Comparison of ENCODE assay signal across 20 cellular contexts in the genomic region with DNA sequence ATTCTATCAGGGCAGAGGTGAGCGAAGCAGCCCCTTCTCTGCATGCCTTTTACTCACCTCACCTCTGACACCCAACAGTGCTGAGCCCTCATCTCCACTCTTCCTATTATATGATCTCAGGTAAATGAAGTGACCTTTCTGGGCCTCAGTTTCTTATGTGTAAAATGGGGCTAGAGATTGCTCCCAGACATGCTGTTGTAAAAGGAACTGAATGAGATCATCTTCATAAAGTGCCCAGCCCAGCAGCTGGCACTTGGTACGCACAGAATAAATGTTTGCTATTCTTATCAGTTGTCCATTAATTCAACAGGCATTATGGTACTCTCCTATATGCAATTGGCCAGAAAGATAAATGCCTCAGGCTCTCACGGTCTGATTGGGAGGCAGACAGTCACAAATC. TPM values are rescaled to one million over a fixed set of nuclear protein-coding genes. Genes with fewer than 3 reads are reported as not detected.
DNase-seq lines count a peak whose midpoint lies in the region; ATAC-seq, FAIRE-seq and TF ChIP-seq lines count a peak whose summit lies in the region.
"Had no signal": no experiment of that assay in that cellular context is flagged by ENCODE, and none has a peak within 500 bp of the region (broad histone marks: within the 10 kb centered on the region; RNA-seq: fewer than 3 reads in every experiment).

No MANE protein-coding gene starts in this region.

- H3K36me3 ChIP-seq in right atrium auricular region: peaks cover 4% of the 10 kb centered on the region
- peaks cover 0 to 3% of the 10 kb centered on the region in 2 experiments for H3K36me3 ChIP-seq in endothelial cell of umbilical vein (ENCODE audit: control insufficient read depth in 2 of 2, extremely low read depth in 1 of 2, insufficient read depth in 2 of 2, low read length in 2 of 2)
- H3K36me3 ChIP-seq in stomach: peaks cover 0 to 10% (median 5%) of the 10 kb centered on the region in 4 donors
- H3K36me3 ChIP-seq in gastroesophageal sphincter: peaks cover 0 to 9% of the 10 kb centered on the region in 2 donors
- H3K36me3 ChIP-seq: brain microvascular endothelial cell had no signal

- no peaks in the 10 kb centered on the region for H4K20me1 ChIP-seq in endothelial cell of umbilical vein (replicated peaks; ENCODE audit: control insufficient read depth, extremely low read depth, insufficient read depth, low read length)

- H3K9me1 ChIP-seq in endothelial cell of umbilical vein (replicated peaks; ENCODE audit: control insufficient read depth, extremely low read depth, insufficient read depth, low read length): no peaks in the 10 kb centered on the region

- no peaks in the 10 kb centered on the region for H3K79me2 ChIP-seq in endothelial cell of umbilical vein (ENCODE audit: control insufficient read depth, insufficient read depth, low read length)

- H3K4me2 ChIP-seq in endothelial cell of umbilical vein (ENCODE audit: insufficient read depth, low read length): no peak overlapping the region

- no peak overlapping the region for H3K9ac ChIP-seq in endothelial cell of umbilical vein (replicated peaks; ENCODE audit: extremely low read depth, insufficient read depth, low read length)

- CTCF ChIA-PET in endothelial cell of umbilical vein (lab: Charles Lee): interaction anchor here (1.9 kb wide), 1 partner anchor 61 kb away, joined by 8 read pairs; no protein-coding TSS in a partner anchor

- H3K27me3 ChIP-seq in right atrium auricular region: no peaks in the 10 kb centered on the region
- H3K27me3 ChIP-seq in endothelial cell of umbilical vein (ENCODE audit: control insufficient read depth in 2 of 2, insufficient read depth in 2 of 2, low read length in 2 of 2): no peaks in the 10 kb centered on the region
- no peaks in the 10 kb centered on the region for H3K27me3 ChIP-seq in stomach
- no peaks in the 10 kb centered on the region for H3K27me3 ChIP-seq in gastroesophageal sphincter
- H3K27me3 ChIP-seq: brain microvascular endothelial cell, vagina had no signal

- TF ChIP-seq CTCF in right atrium auricular region (IDR thresholded peaks at IDR 0.05) (no peak), endothelial cell of umbilical vein (IDR thresholded peaks at IDR 0.05; ENCODE audit: extremely low read depth in 1 of 2, insufficient read depth in 1 of 2, low read depth in 1 of 2, low read length in 2 of 2) (no peak), stomach (IDR thresholded peaks at IDR 0.05) (no peak), gastroesophageal sphincter (IDR thresholded peaks at IDR 0.05) (no peak)

- FAIRE-seq in endothelial cell of umbilical vein (lab: Jason Lieb, UNC): peak; percentile 31
- FAIRE-seq: frontal cortex had no signal

- POLR2A ChIA-PET in endothelial cell of umbilical vein (lab: Charles Lee): no interaction called here

- H2AFZ ChIP-seq in endothelial cell of umbilical vein (ENCODE audit: low read depth, low read length): no peak overlapping the region

- BruUV-seq in endothelial cell of umbilical vein (replicated peaks; lab: Mats Ljungman, UMichigan): no TSS peak

- H3K9me3 ChIP-seq in right atrium auricular region (no peaks in the 10 kb centered on the region), endothelial cell of umbilical vein (replicated peaks; ENCODE audit: control insufficient read depth, insufficient read depth, low read length) (no peaks in the 10 kb centered on the region), stomach (no peaks in the 10 kb centered on the region), gastroesophageal sphincter (no peaks in the 10 kb centered on the region)
- H3K9me3 ChIP-seq: vagina had no signal

- 51 to 63% (median 53%) methylated on average over 3 of the region's 3 CpGs for WGBS in stomach, 5 donors
- 60 to 88% methylated on average over 2 to 3 of the region's 3 CpGs for whole genome bisulfite sequencing in gastroesophageal sphincter (ENCODE audit: low coverage in 1 of 2), 2 donors

- no peak overlapping the region for H3K27ac ChIP-seq in right atrium auricular region
- no peak overlapping the region for H3K27ac ChIP-seq in endothelial cell of umbilical vein (ENCODE audit: insufficient read depth, low read depth, low read length)
- peak overlapping the region in 1 of 5 donors; percentile 20 for H3K27ac ChIP-seq in stomach
- H3K27ac ChIP-seq in gastroesophageal sphincter: no peak overlapping the region
- H3K27ac ChIP-seq: brain microvascular endothelial cell, vagina had no signal

- TF ChIP-seq POLR2A in endothelial cell of umbilical vein (IDR thresholded peaks at IDR 0.05; ENCODE audit: low read depth, low read length) (no peak), stomach (IDR thresholded peaks at IDR 0.05) (no peak), gastroesophageal sphincter (IDR thresholded peaks at IDR 0.05) (no peak)

- ATAC-seq in GM21423 (IDR thresholded peaks at IDR 0.05; ENCODE audit: unreplicated experiment): no peak
- ATAC-seq in gastroesophageal sphincter: no peak
- ATAC-seq: activated T-helper 17 cell treated with anti-CD3 and anti-CD28 coated beads, Interleukin-2, amount 50 U/mL, for 72 hours; T-helper 17 cell had no signal

- dilution Hi-C loops in endothelial cell of umbilical vein (cut with MboI; ENCODE audit: extremely low pct_ligation_motif_present, low sequenced_read_pairs): no loop called here

- no peak for TF ChIP-seq EP300 in stomach (IDR thresholded peaks at IDR 0.05)
- TF ChIP-seq EP300 in gastroesophageal sphincter (IDR thresholded peaks at IDR 0.05): no peak

- peak; percentile 27 for DNase-seq in cardiac septum (ENCODE audit: low spot score)
- no peak for DNase-seq in right atrium auricular region (ENCODE audit: low spot score)
- peak; percentile 84 for DNase-seq in NCI-H345 treated with DMSO at 0.1 percent for 48 hours (lab: John Stamatoyannopoulos, UW; ENCODE audit: unreplicated experiment)
- DNase-seq in endothelial cell of umbilical vein (ENCODE audit: low read depth, low spot score): no peak
- DNase-seq in stomach: peak; percentile 65
- DNase-seq in stimulated activated CD4-positive, alpha-beta T cell treated with anti-CD3 and anti-CD28 coated beads, Interleukin-1b, Interleukin-23, amount 100 ng/mL, for 48 hours: no peak
- DNase-seq: brain microvascular endothelial cell; CD8-positive, alpha-beta memory T cell; erythroblast; KG1; NCI-H2227 treated with DMSO at 0.1 percent for 48 hours; nucleus accumbens; SIG-M5; T-helper 17 cell had no signal

- H3K4me1 ChIP-seq in right atrium auricular region (peaks cover 0 to 8% of the 10 kb centered on the region in 2 donors), endothelial cell of umbilical vein (ENCODE audit: control insufficient read depth, extremely low read depth, insufficient read depth, low read length) (no peaks in the 10 kb centered on the region), stomach (peaks cover 9 to 34% (median 13%) of the 10 kb centered on the region in 4 donors), gastroesophageal sphincter (peaks cover 0 to 13% (median 0%) of the 10 kb centered on the region in 3 donors)

- intact Hi-C loops in cardiac septum (cut with DNase I) (loop anchor here (5.0 kb wide), 1 partner anchor 58 kb away; no protein-coding TSS in a partner anchor), endothelial cell of umbilical vein (cut with micrococcal nuclease) (no loop called here), stomach (cut with DNase I; ENCODE audit: low total_unique reads) (no loop called here)

- H3K4me3 ChIP-seq in right atrium auricular region: no peak overlapping the region
- no peak overlapping the region for H3K4me3 ChIP-seq in endothelial cell of umbilical vein (replicated peaks in 1 of 3; ENCODE audit: insufficient read depth in 1 of 3, low read depth in 1 of 3, low read length in 3 of 3)
- no peak overlapping the region for H3K4me3 ChIP-seq in stomach
- H3K4me3 ChIP-seq in gastroesophageal sphincter: no peak overlapping the region
- H3K4me3 ChIP-seq: vagina had no signal

RNA-seq across cellular contexts. Expression of a gene that starts 4.5 kb away (rescaled TPM):
- 11.5 TPM for total RNA-seq in cardiac septum
- 10 to 100 TPM; 19.6 to 21.0 TPM for total RNA-seq in right atrium auricular region
- 45.8 and 47.0 TPM in 2 replicates for total RNA-seq in endothelial cell of umbilical vein
- 63.7 and 90.1 TPM in 2 replicates for polyA plus RNA-seq in endothelial cell of umbilical vein
- 28.3 and 34.9 TPM in 2 replicates for polyA plus RNA-seq in endothelial cell of umbilical vein (2011; cell fraction: cytosol; rRNA removed)
- polyA plus RNA-seq in endothelial cell of umbilical vein (2011; cell fraction: nucleus; rRNA removed): 29.7 and 38.8 TPM in 2 replicates
- polyA plus RNA-seq in endothelial cell of umbilical vein (2012): 30.9 and 56.4 TPM in 2 replicates
- polyA minus RNA-seq in endothelial cell of umbilical vein: 14.1 and 22.7 TPM in 2 replicates
- polyA minus RNA-seq in endothelial cell of umbilical vein (2011; cell fraction: cytosol; rRNA and poly(A)+ RNA removed): 30.7 TPM
- polyA minus RNA-seq in endothelial cell of umbilical vein (2011; cell fraction: nucleus; rRNA and poly(A)+ RNA removed): 6.7 and 12.7 TPM in 2 replicates
- total RNA-seq in stomach: 10 to 100 TPM in 4 of 5 donors, 1 to 10 TPM in 1; 7.6 to 57.1 (median 27.5) TPM
- polyA plus RNA-seq in stomach: 10 to 100 TPM; 32.7 to 41.0 (median 40.6) TPM
- total RNA-seq in gastroesophageal sphincter: 10 to 100 TPM; 13.7 to 23.2 (median 20.4) TPM

RNA-seq across cellular contexts. Expression of a gene that starts 15.1 kb away (rescaled TPM):
- total RNA-seq in cardiac septum: 16.8 TPM
- 10 to 100 TPM; 18.8 to 25.3 TPM for total RNA-seq in right atrium auricular region
- 23.2 and 25.9 TPM in 2 replicates for total RNA-seq in endothelial cell of umbilical vein
- 16.0 and 18.0 TPM in 2 replicates for polyA plus RNA-seq in endothelial cell of umbilical vein
- 11.7 and 12.6 TPM in 2 replicates for polyA plus RNA-seq in endothelial cell of umbilical vein (2011; cell fraction: cytosol; rRNA removed)
- polyA plus RNA-seq in endothelial cell of umbilical vein (2011; cell fraction: nucleus; rRNA removed): 36.1 and 39.0 TPM in 2 replicates
- polyA plus RNA-seq in endothelial cell of umbilical vein (2012): 12.7 and 14.2 TPM in 2 replicates
- polyA minus RNA-seq in endothelial cell of umbilical vein: 29.5 and 43.8 TPM in 2 replicates
- polyA minus RNA-seq in endothelial cell of umbilical vein (2011; cell fraction: cytosol; rRNA and poly(A)+ RNA removed): 8.2 TPM
- 62.6 and 83.0 TPM in 2 replicates for polyA minus RNA-seq in endothelial cell of umbilical vein (2011; cell fraction: nucleus; rRNA and poly(A)+ RNA removed)
- total RNA-seq in stomach: 100 to 1,000 TPM in 1 of 5 donors, 10 to 100 TPM in 3, 1 to 10 TPM in 1; 3.5 to 102 (median 33.0) TPM
- 10 to 100 TPM; 13.5 to 17.3 (median 15.1) TPM for polyA plus RNA-seq in stomach
- 10 to 100 TPM in 3 of 4 donors, 1 to 10 TPM in 1; 9.8 to 41.6 (median 21.0) TPM for total RNA-seq in gastroesophageal sphincter

RNA-seq across cellular contexts. Expression of a gene that starts 48.3 kb away (rescaled TPM):
- total RNA-seq in cardiac septum: 5.7 TPM
- total RNA-seq in right atrium auricular region: 10 to 100 TPM; 11.1 to 37.5 TPM
- total RNA-seq in endothelial cell of umbilical vein: 4.1 and 4.2 TPM in 2 replicates
- 6.5 and 6.7 TPM in 2 replicates for polyA plus RNA-seq in endothelial cell of umbilical vein
- 1.7 and 3.7 TPM in 2 replicates for polyA plus RNA-seq in endothelial cell of umbilical vein (2011; cell fraction: cytosol; rRNA removed)
- polyA plus RNA-seq in endothelial cell of umbilical vein (2011; cell fraction: nucleus; rRNA removed): 4.0 TPM in 2 replicates
- 1.6 and 9.5 TPM in 2 replicates for polyA plus RNA-seq in endothelial cell of umbilical vein (2012)
- polyA minus RNA-seq in endothelial cell of umbilical vein: 2.7 and 6.3 TPM in 2 replicates
- 22.3 TPM for polyA minus RNA-seq in endothelial cell of umbilical vein (2011; cell fraction: cytosol; rRNA and poly(A)+ RNA removed)
- 3.8 and 4.4 TPM in 2 replicates for polyA minus RNA-seq in endothelial cell of umbilical vein (2011; cell fraction: nucleus; rRNA and poly(A)+ RNA removed)
- 100 to 1,000 TPM in 4 of 5 donors, 10 to 100 TPM in 1; 66.8 to 137 (median 132) TPM for total RNA-seq in stomach
- polyA plus RNA-seq in stomach: 10 to 100 TPM; 33.6 to 66.1 (median 60.3) TPM
- total RNA-seq in gastroesophageal sphincter: 10 to 100 TPM; 31.1 to 66.3 (median 41.8) TPM
- total RNA-seq: G401 had no signal

Comparison
In these comparisons a context has a peak if more than half of its experiments do, and no peak if none do; other contexts are left out.
1. DNase-seq: peak in cardiac septum (single experiment), NCI-H345 treated with DMSO at 0.1 percent for 48 hours (single experiment) and stomach (single experiment); none in right atrium auricular region (single experiment), endothelial cell of umbilical vein (single experiment) and stimulated activated CD4-positive, alpha-beta T cell treated with anti-CD3 and anti-CD28 coated beads, Interleukin-1b, Interleukin-23, amount 100 ng/mL, for 48 hours (single experiment).